7 cellular contexts compared by ENCODE assay signal in the genomic region with DNA sequence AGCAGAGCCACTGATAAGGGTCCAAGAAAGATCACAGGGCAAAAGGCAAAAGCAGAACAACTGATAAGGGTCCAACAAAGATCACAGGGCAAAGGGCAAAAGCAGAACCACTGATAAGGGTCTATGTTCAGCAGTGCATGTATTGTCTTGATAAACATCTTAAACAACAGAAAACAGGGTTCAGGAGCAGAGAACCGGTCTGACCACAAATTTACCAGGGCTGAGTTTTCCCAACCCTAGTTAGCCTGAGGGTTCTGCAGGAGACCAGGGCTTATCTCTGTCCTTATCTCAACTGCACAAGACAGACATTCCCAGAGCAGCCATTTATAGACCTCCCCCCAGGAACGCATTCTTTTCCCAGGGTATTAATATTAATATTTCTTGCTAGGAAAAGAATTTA. TPM values are rescaled to one million over a fixed set of nuclear protein-coding genes. Genes with fewer than 3 reads are reported as not detected.
"Had no signal": no experiment of that assay in that cellular context is flagged by ENCODE, and none has a peak within 500 bp of the region (broad histone marks: within the 10 kb centered on the region; RNA-seq: fewer than 3 reads in every experiment).

No MANE protein-coding gene starts in this region.

RNA-seq across cellular contexts. Expression of a gene that starts 13.6 kb away (rescaled TPM):
- total RNA-seq: GM23248, H1, H4, H7, H9, HFFc6 had no signal
- polyA plus RNA-seq: GM23248, GM23338 had no signal

RNA-seq across cellular contexts. Expression of a gene that starts 20.3 kb away (rescaled TPM):
- total RNA-seq: GM23248, H1, H4, H9, HFFc6 had no signal
- polyA plus RNA-seq: GM23248, GM23338 had no signal
